Comparison of ENCODE assay signal across 17 cellular contexts in genomic region chr4:147583876-147584275, GRCh38. TPM values are rescaled to one million over a fixed set of nuclear protein-coding genes. Genes with fewer than 3 reads are reported as not detected.
DNase-seq lines count a peak whose midpoint lies in the region; ATAC-seq, FAIRE-seq and TF ChIP-seq lines count a peak whose summit lies in the region.
"Had no signal": no experiment of that assay in that cellular context is flagged by ENCODE, and none has a peak within 500 bp of the region (broad histone marks: within the 10 kb centered on the region; RNA-seq: fewer than 3 reads in every experiment).

No MANE protein-coding gene starts in this region.

- no peaks in the 10 kb centered on the region for H3K27me3 ChIP-seq in PC-3 (ENCODE audit: low read length)
- no peaks in the 10 kb centered on the region for H3K27me3 ChIP-seq in upper lobe of right lung
- H3K27me3 ChIP-seq: BLaER1 had no signal

- H3K4me2 ChIP-seq in PC-3 (ENCODE audit: low read length) = no peak overlapping the region
- H3K4me2 ChIP-seq: BLaER1 had no signal

- H3K4me3 ChIP-seq in PC-3 (ENCODE audit: low read length) = no peak overlapping the region
- H3K4me3 ChIP-seq in upper lobe of right lung = no peak overlapping the region
- H3K4me3 ChIP-seq: BLaER1 had no signal

- intact Hi-C loops in PC-3 (cut with micrococcal nuclease) (loop anchor here (2.0 to 10.0 kb wide), 2 partner anchors 41 to 249 kb away; no protein-coding TSS in a partner anchor), cardiac septum (cut with DNase I) (no loop called here), upper lobe of right lung (cut with DNase I) (loop anchor here (10.0 kb wide), 1 partner anchor 569 kb away; no protein-coding TSS in a partner anchor)

- H3K9me2 ChIP-seq in PC-3 (replicated peaks; ENCODE audit: low read length) = no peaks in the 10 kb centered on the region

- CTCF ChIA-PET in PC-3 (lab: Charles Lee) = no interaction called here

- H3K9me3 ChIP-seq in PC-3 (ENCODE audit: low read length) = no peaks in the 10 kb centered on the region
- no peaks in the 10 kb centered on the region for H3K9me3 ChIP-seq in upper lobe of right lung

- no peaks in the 10 kb centered on the region for H3K27me3 Mint-ChIP-seq in chondrocyte (ENCODE audit: low read depth)

- peaks cover 4% of the 10 kb centered on the region for H3K9me3 Mint-ChIP-seq in chondrocyte (ENCODE audit: low read depth)

- peaks cover 51% of the 10 kb centered on the region for H3K4me1 Mint-ChIP-seq in chondrocyte (ENCODE audit: low read depth)
- H3K4me1 Mint-ChIP-seq: CD8-positive, alpha-beta memory T cell had no signal

- H3K36me3 Mint-ChIP-seq in chondrocyte (ENCODE audit: low read depth) = no peaks in the 10 kb centered on the region

- H3K27ac ChIP-seq in PC-3 (ENCODE audit: low read length) (0 out of 2 replicates have a peak overlapping the region, but pooled peaks have one; percentile 88), upper lobe of right lung (no peak overlapping the region)
- H3K27ac ChIP-seq: BLaER1 had no signal

- H3K79me2 ChIP-seq in PC-3 (ENCODE audit: low read length) = no peaks in the 10 kb centered on the region

- H3K4me1 ChIP-seq in PC-3 (ENCODE audit: insufficient read depth, low read length) = peaks cover 35% of the 10 kb centered on the region
- H3K4me1 ChIP-seq in upper lobe of right lung = no peaks in the 10 kb centered on the region
- H3K4me1 ChIP-seq: BLaER1 had no signal

- peak; percentile 64 for DNase-seq in COLO829 (ENCODE audit: low spot score)
- DNase-seq in PC-3 = no peak
- DNase-seq in chondrocyte (ENCODE audit: low spot score) = no peak
- peak; percentile 93 for DNase-seq in foreskin melanocyte
- no peak for DNase-seq in cardiac septum (ENCODE audit: low spot score)
- DNase-seq in upper lobe of right lung = no peak
- no peak for DNase-seq in D721Med (ENCODE audit: insufficient read length, low spot score)
- DNase-seq: 8988T; AML-193; CD8-positive, alpha-beta memory T cell; DMS79; EL; GOT3; H9 had no signal

- TF ChIP-seq CTCF in PC-3 (conservative IDR thresholded peaks at IDR 0.05; ENCODE audit: low read depth, low read length) = no peak
- TF ChIP-seq CTCF in chondrocyte (IDR thresholded peaks at IDR 0.05) = no peak
- no peak for TF ChIP-seq CTCF in upper lobe of right lung (IDR thresholded peaks at IDR 0.05)
- no peak for TF ChIP-seq CTCF in D721Med (IDR thresholded peaks at IDR 0.05; ENCODE audit: insufficient read depth, missing control alignments)

- BruUV-seq in PC-3 (replicated peaks; lab: Mats Ljungman, UMichigan) = no TSS peak

- H3F3A ChIP-seq in PC-3 (ENCODE audit: low read length, unreplicated experiment) = peaks cover 6% of the 10 kb centered on the region

- peak overlapping the region; percentile 10 for H3K27ac Mint-ChIP-seq in chondrocyte (ENCODE audit: unreplicated experiment)
- H3K27ac Mint-ChIP-seq: CD8-positive, alpha-beta memory T cell; H9 had no signal

- no peak overlapping the region for H2AFZ ChIP-seq in PC-3 (ENCODE audit: low read length)

- no peak overlapping the region for H3K4me3 Mint-ChIP-seq in chondrocyte (ENCODE audit: unreplicated experiment)
- H3K4me3 Mint-ChIP-seq: CD8-positive, alpha-beta memory T cell; H9 had no signal

- ATAC-seq in PC-3 (peak; percentile 39; the same call in 1 of the 2 replicates), upper lobe of right lung (no peak)

- H4K20me1 ChIP-seq in PC-3 (ENCODE audit: low read length) = no peaks in the 10 kb centered on the region
- H4K20me1 ChIP-seq: BLaER1 had no signal

- H3K36me3 ChIP-seq in PC-3 (ENCODE audit: low read depth, low read length) = no peaks in the 10 kb centered on the region
- H3K36me3 ChIP-seq in upper lobe of right lung = no peaks in the 10 kb centered on the region
- H3K36me3 ChIP-seq: BLaER1 had no signal

- POLR2A ChIA-PET in PC-3 (lab: Charles Lee; ENCODE audit: unreplicated experiment) = no interaction called here

- FAIRE-seq in D721Med (lab: Jason Lieb, UNC) = no peak
- FAIRE-seq: G401.6, GM12892 had no signal

- H3K9ac ChIP-seq in PC-3 (ENCODE audit: low read length) = no peak overlapping the region
- H3K9ac ChIP-seq: BLaER1 had no signal

RNA-seq across cellular contexts. Expression of gene TMEM184C, which starts 33.3 kb away (rescaled TPM):
- 17.5 and 19.8 TPM in 2 replicates for total RNA-seq in PC-3 (2014; rRNA removed)
- 35.3 to 40.8 TPM (median 39.3 TPM) in 3 replicates for total RNA-seq in chondrocyte
- total RNA-seq in cardiac septum = 19.0 TPM
- total RNA-seq in upper lobe of right lung = 31.3 TPM

Comparison
In these comparisons a context has a peak if more than half of its experiments do, and no peak if none do; other contexts are left out.
1. DNase-seq: peak in COLO829 (single experiment) and foreskin melanocyte (single experiment); none in PC-3 (single experiment), chondrocyte (single experiment), cardiac septum (single experiment), upper lobe of right lung (single experiment) and D721Med (single experiment).